10 cellular contexts compared by ENCODE assay signal in the genomic region with DNA sequence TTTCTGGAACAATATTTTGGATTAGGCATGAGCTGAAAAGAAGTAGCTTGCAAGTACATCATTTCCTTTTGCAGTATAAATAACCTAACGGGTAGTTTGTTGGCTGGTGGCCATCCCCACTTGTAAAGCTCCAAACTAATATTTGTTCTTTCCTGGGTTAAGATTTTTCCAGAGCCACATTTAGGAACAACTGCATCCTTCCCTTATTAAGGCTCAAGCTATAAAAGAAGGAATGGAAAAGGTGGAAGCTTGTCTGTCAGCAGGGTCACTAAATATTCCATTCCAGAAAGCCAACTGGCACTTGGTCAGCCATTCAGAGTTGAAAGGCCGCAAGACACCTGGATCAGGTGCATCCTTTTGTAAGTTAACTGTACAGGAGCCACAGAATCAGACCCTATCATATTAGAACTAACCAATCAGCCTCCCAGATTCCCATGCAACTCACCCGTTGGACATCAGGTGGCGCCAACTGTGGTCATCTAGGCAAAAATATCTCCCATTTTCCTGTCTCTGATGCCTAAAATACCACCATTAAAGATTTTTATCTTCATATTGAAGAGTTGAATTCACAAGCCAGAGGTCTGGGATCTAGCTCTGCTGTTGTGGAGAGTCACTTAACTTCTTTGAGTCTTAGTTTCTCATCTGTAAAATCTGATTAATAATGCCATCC.
A peak's percentile ranks its signal among the peaks of the same experiment; 100 is the strongest.
DNase-seq lines count a peak whose midpoint lies in the region; ATAC-seq and TF ChIP-seq lines count a peak whose summit lies in the region.
"Had no signal": no experiment of that assay in that cellular context is flagged by ENCODE, and none has a peak within 500 bp of the region (broad histone marks: within the 10 kb centered on the region; RNA-seq: fewer than 3 reads in every experiment).

No MANE protein-coding gene starts in this region.

- no peaks in the 10 kb centered on the region for H3K4me1 Mint-ChIP-seq in CD8-positive, alpha-beta memory T cell

- no peak overlapping the region for H3K27ac ChIP-seq in SK-N-SH (ENCODE audit: low read depth in 2 of 2, low read length in 1 of 2)
- peak overlapping the region in 1 of 5 donors; percentile 41 for H3K27ac ChIP-seq in adrenal gland
- peak overlapping the region; percentile 18 to 57 for H3K27ac ChIP-seq in right atrium auricular region
- peak overlapping the region; percentile 11 to 73 (median 49) for H3K27ac ChIP-seq in tibial nerve
- no peak overlapping the region for H3K27ac ChIP-seq in CD8-positive, alpha-beta memory T cell (ENCODE audit: low read depth, low read length)
- H3K27ac ChIP-seq: BLaER1 had no signal

- H3K4me2 ChIP-seq in SK-N-SH = no peak overlapping the region
- H3K4me2 ChIP-seq: BLaER1 had no signal

- no peak overlapping the region for H3K9ac ChIP-seq in SK-N-SH
- H3K9ac ChIP-seq: BLaER1 had no signal

- H3K9me2 ChIP-seq in SK-N-SH = no peaks in the 10 kb centered on the region

- peak; percentile 48 for TF ChIP-seq RAD21 in SK-N-SH (IDR thresholded peaks at IDR 0.05; ENCODE audit: low read length)

- DNase-seq in SK-N-SH (no peak), adrenal gland (peak in 5 of 7 donors; percentile 28 to 70 (median 43)), right atrium auricular region (ENCODE audit: low spot score) (no peak), tibial nerve (ENCODE audit: low spot score in 2 of 2) (peak in 1 of 2 donors; percentile 42)
- no peak for DNase-seq in CD8-positive, alpha-beta memory T cell
- no peak for DNase-seq in stimulated activated CD4-positive, alpha-beta T cell treated with anti-CD3 and anti-CD28 coated beads, Interleukin-4, amount 100 ng/mL, for 24 hours
- DNase-seq: NCI-H446 treated with DMSO at 0.1 percent for 48 hours had no signal

- no peaks in the 10 kb centered on the region for H3K79me2 ChIP-seq in SK-N-SH (ENCODE audit: insufficient read depth)

- no peak for ATAC-seq in SK-N-SH treated with all-trans-retinoic acid at 6 μM for 48 hours
- ATAC-seq in HG03025 (IDR thresholded peaks at IDR 0.05; ENCODE audit: low FRiP score, unreplicated experiment) = no peak

- TF ChIP-seq EP300 in SK-N-SH (IDR thresholded peaks at IDR 0.05; ENCODE audit: borderline replicate concordance in 1 of 2, low read depth in 1 of 2, low read length in 1 of 2) (no peak), tibial nerve (IDR thresholded peaks at IDR 0.05) (no peak)

- intact Hi-C loops in adrenal gland (cut with DNase I) = loop anchor here in 1 of 2 donors (10.0 kb wide), 1 partner anchor 122 kb away; no protein-coding TSS in a partner anchor

- H3K4me1 ChIP-seq in SK-N-SH (ENCODE audit: control insufficient read depth in 1 of 2, insufficient read depth in 2 of 2, low read depth in 1 of 2, low read length in 1 of 2) (no peaks in the 10 kb centered on the region; a peak in 1 of 4 replicates), adrenal gland (replicated peaks in 1 of 2) (no peaks in the 10 kb centered on the region), right atrium auricular region (peaks cover 0 to 26% of the 10 kb centered on the region in 2 donors), tibial nerve (peaks cover 0 to 16% (median 3%) of the 10 kb centered on the region in 4 donors)
- no peaks in the 10 kb centered on the region for H3K4me1 ChIP-seq in CD8-positive, alpha-beta memory T cell (ENCODE audit: insufficient read depth, low read length)
- H3K4me1 ChIP-seq: BLaER1 had no signal

- TF ChIP-seq POLR2A in adrenal gland (IDR thresholded peaks at IDR 0.05) = no peak
- no peak for TF ChIP-seq POLR2A in tibial nerve (IDR thresholded peaks at IDR 0.05)

- POLR2A ChIA-PET in SK-N-SH (lab: Yijun Ruan, JAX) = no interaction called here
- POLR2A ChIA-PET in CD8-positive, alpha-beta memory T cell (lab: Charles Lee) = no interaction called here

- H3K27me3 ChIP-seq in SK-N-SH (ENCODE audit: insufficient read depth) (no peaks in the 10 kb centered on the region), adrenal gland (no peaks in the 10 kb centered on the region), right atrium auricular region (no peaks in the 10 kb centered on the region), tibial nerve (no peaks in the 10 kb centered on the region)
- H3K27me3 ChIP-seq in CD8-positive, alpha-beta memory T cell (ENCODE audit: insufficient read depth, low read length, poor library complexity, severe bottlenecking) = peaks cover 4% of the 10 kb centered on the region
- H3K27me3 ChIP-seq: BLaER1 had no signal

- 66% methylated on average over 4 of the region's 4 CpGs for WGBS in SK-N-SH (ENCODE audit: low lambda C conversion rate)
- 63 to 64% (median 64%) methylated on average over 4 of the region's 4 CpGs for WGBS in adrenal gland, 4 donors
- WGBS in tibial nerve, 2 donors = 62 to 63% methylated on average over 4 of the region's 4 CpGs

- peaks cover 0 to 2% (median 0%) of the 10 kb centered on the region in 3 donors for H3K36me3 Mint-ChIP-seq in CD8-positive, alpha-beta memory T cell

- no peak overlapping the region for H3K4me3 Mint-ChIP-seq in CD8-positive, alpha-beta memory T cell

- H2AFZ ChIP-seq in SK-N-SH (ENCODE audit: low read depth) = no peak overlapping the region

- H4K20me1 ChIP-seq in SK-N-SH (ENCODE audit: insufficient read depth) = no peaks in the 10 kb centered on the region
- H4K20me1 ChIP-seq: BLaER1 had no signal

- no peak overlapping the region for H3K27ac Mint-ChIP-seq in CD8-positive, alpha-beta memory T cell

- CTCF ChIA-PET in SK-N-SH (lab: Yijun Ruan, JAX) = interaction anchor here (0.7 to 2.1 kb wide), 3 partner anchors 22 to 808 kb away, joined by 3 to 7 read pairs (median 3); no protein-coding TSS in a partner anchor
- CTCF ChIA-PET in CD8-positive, alpha-beta memory T cell (lab: Charles Lee) = no interaction called here

- peaks cover 14 to 45% (median 28%) of the 10 kb centered on the region in 5 donors for H3K9me3 Mint-ChIP-seq in CD8-positive, alpha-beta memory T cell

- TF ChIP-seq CTCF in SK-N-SH (IDR thresholded peaks at IDR 0.05) = peak; percentile 45
- peak; percentile 19 to 52 (median 45) for TF ChIP-seq CTCF in adrenal gland (IDR thresholded peaks at IDR 0.05)
- peak in 1 of 2 donors; percentile 29 for TF ChIP-seq CTCF in right atrium auricular region (IDR thresholded peaks at IDR 0.05)
- peak in 1 of 5 experiments; percentile 10 for TF ChIP-seq CTCF in tibial nerve (IDR thresholded peaks at IDR 0.05)

- H3F3A ChIP-seq in SK-N-SH (replicated peaks; ENCODE audit: insufficient read depth) = no peaks in the 10 kb centered on the region

- no peak overlapping the region for H3K4me3 ChIP-seq in SK-N-SH (ENCODE audit: low read depth in 2 of 2, low read length in 1 of 2)
- H3K4me3 ChIP-seq in adrenal gland = no peak overlapping the region
- H3K4me3 ChIP-seq in right atrium auricular region = no peak overlapping the region
- no peak overlapping the region for H3K4me3 ChIP-seq in tibial nerve
- no peak overlapping the region for H3K4me3 ChIP-seq in CD8-positive, alpha-beta memory T cell (ENCODE audit: low read length)
- H3K4me3 ChIP-seq: BLaER1 had no signal

- H3K27me3 Mint-ChIP-seq in CD8-positive, alpha-beta memory T cell = peaks cover 8 to 27% of the 10 kb centered on the region in 2 donors

- H3K9me3 ChIP-seq in SK-N-SH (peaks cover 4% of the 10 kb centered on the region; the same call in 1 of the 2 replicates), adrenal gland (replicated peaks in 1 of 3) (peaks cover 0 to 8% (median 0%) of the 10 kb centered on the region in 3 donors), right atrium auricular region (peaks cover 0 to 21% of the 10 kb centered on the region in 2 donors), tibial nerve (peaks cover 0 to 15% (median 0%) of the 10 kb centered on the region in 4 donors)
- no peaks in the 10 kb centered on the region for H3K9me3 ChIP-seq in CD8-positive, alpha-beta memory T cell (ENCODE audit: low read length)

- H3K36me3 ChIP-seq in SK-N-SH (replicated peaks in 1 of 2; ENCODE audit: control insufficient read depth in 1 of 2, insufficient read depth in 2 of 2, low read length in 1 of 2) = no peaks in the 10 kb centered on the region
- H3K36me3 ChIP-seq in adrenal gland (replicated peaks in 1 of 2) = no peaks in the 10 kb centered on the region
- no peaks in the 10 kb centered on the region for H3K36me3 ChIP-seq in right atrium auricular region
- H3K36me3 ChIP-seq in tibial nerve = no peaks in the 10 kb centered on the region
- no peaks in the 10 kb centered on the region for H3K36me3 ChIP-seq in CD8-positive, alpha-beta memory T cell (ENCODE audit: insufficient read depth, low read length)
- H3K36me3 ChIP-seq: BLaER1 had no signal

TF ChIP-seq in SK-N-SH, 30 proteins besides CTCF, POLR2A, EP300 and RAD21 (continues in another document):
- TF ChIP-seq FOXM1 (IDR thresholded peaks at IDR 0.05; ENCODE audit: low read depth) (no peak), NRF1 (IDR thresholded peaks at IDR 0.05; ENCODE audit: low read depth, low read length) (no peak), SMC3 (IDR thresholded peaks at IDR 0.05; ENCODE audit: low read depth, low read length) (no peak; the same call in 1 of the 2 replicates), POLR2AphosphoS5 (IDR thresholded peaks at IDR 0.05; ENCODE audit: low read depth, low read length) (no peak)

TF ChIP-seq in SK-N-SH treated with all-trans-retinoic acid at 6 μM for 48 hours, 23 proteins besides CTCF, POLR2A, EP300 and RAD21:
- TF ChIP-seq CSDC2 (CRISPR knock-in tag; IDR thresholded peaks at IDR 0.05) = no peak
- TF ChIP-seq, protein P1, sequence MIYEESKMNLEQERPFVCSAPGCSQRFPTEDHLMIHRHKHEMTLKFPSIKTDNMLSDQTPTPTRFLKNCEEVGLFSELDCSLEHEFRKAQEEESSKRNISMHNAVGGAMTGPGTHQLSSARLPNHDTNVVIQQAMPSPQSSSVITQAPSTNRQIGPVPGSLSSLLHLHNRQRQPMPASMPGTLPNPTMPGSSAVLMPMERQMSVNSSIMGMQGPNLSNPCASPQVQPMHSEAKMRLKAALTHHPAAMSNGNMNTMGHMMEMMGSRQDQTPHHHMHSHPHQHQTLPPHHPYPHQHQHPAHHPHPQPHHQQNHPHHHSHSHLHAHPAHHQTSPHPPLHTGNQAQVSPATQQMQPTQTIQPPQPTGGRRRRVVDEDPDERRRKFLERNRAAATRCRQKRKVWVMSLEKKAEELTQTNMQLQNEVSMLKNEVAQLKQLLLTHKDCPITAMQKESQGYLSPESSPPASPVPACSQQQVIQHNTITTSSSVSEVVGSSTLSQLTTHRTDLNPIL (CRISPR knock-in tag; IDR thresholded peaks at IDR 0.05; ENCODE audit: low read depth) = no peak
- no peak for TF ChIP-seq ZNF8 (CRISPR knock-in tag; IDR thresholded peaks at IDR 0.05)
- TF ChIP-seq ZNF565 (CRISPR knock-in tag; conservative IDR thresholded peaks at IDR 0.05; ENCODE audit: low read depth) = no peak
- no peak for TF ChIP-seq ARNTL (CRISPR knock-in tag; IDR thresholded peaks at IDR 0.05; ENCODE audit: borderline replicate concordance, low read depth)
- TF ChIP-seq PPARA (CRISPR knock-in tag; IDR thresholded peaks at IDR 0.05; ENCODE audit: borderline replicate concordance) = no peak
- no peak for TF ChIP-seq OSR1 (CRISPR knock-in tag; IDR thresholded peaks at IDR 0.05)
- no peak for TF ChIP-seq ZFP3 (CRISPR knock-in tag; IDR thresholded peaks at IDR 0.05)
TF ChIP-seq in SK-N-SH treated with all-trans-retinoic acid at 6 μM for 48 hours: peak in this region for 0.

Comparison
In these comparisons a context has a peak if more than half of its experiments do, and no peak if none do; other contexts are left out.
1. DNase-seq: peak in adrenal gland (5 of 7); none in SK-N-SH (single experiment), right atrium auricular region (single experiment), CD8-positive, alpha-beta memory T cell (0 of 5) and stimulated activated CD4-positive, alpha-beta T cell treated with anti-CD3 and anti-CD28 coated beads, Interleukin-4, amount 100 ng/mL, for 24 hours (single experiment).
2. H3K27ac ChIP-seq: peak in right atrium auricular region (2 of 2) and tibial nerve (4 of 4); none in SK-N-SH (0 of 2) and CD8-positive, alpha-beta memory T cell (single experiment).